In the genomic region with DNA sequence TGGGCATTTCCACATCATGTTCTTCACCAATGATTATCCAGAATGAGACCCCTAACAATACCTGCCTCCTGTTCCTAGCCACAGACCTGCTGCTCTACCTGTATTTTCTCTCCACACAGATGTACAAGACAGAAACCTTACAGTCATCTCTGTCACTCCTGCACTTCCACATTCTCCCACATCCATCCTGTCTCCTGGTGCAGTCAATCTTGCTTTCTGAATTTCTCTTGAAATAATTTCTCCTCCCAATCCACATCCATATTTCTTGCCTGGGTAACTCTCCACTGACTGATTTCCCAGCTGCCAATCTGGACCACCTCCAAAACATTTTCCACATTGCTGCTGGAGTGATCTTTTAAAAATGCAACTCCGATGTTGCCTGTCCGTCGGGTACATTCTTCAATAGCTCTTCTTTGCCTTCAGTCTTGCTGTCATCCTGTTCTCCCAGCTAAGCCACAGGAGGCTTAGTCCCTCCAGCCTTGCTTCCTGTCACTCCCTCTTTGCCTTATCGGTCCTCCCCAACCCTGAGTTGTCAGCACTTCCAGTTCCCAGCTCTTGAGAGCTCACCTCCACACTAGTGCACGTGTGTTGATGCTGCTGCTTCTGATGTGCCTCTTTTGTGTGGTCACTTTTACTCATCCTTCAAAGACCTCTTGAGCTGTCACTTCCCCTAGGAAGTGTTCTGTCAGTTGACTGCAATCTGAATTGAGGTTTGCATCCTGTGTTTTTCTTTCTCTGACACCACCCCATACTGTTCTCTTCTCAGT, we compare ENCODE assay signal across 9 cellular contexts. TPM values are rescaled to one million over a fixed set of nuclear protein-coding genes. Genes with fewer than 3 reads are reported as not detected.
DNase-seq lines count a peak whose midpoint lies in the region; ATAC-seq and TF ChIP-seq lines count a peak whose summit lies in the region.
"Had no signal": no experiment of that assay in that cellular context is flagged by ENCODE, and none has a peak within 500 bp of the region (broad histone marks: within the 10 kb centered on the region; RNA-seq: fewer than 3 reads in every experiment).

No MANE protein-coding gene starts in this region.

- CTCF ChIA-PET in RWPE1 (lab: Yijun Ruan, JAX) = interaction anchor here (0.7 kb wide), 1 partner anchor 67 kb away, joined by 3 read pairs; no protein-coding TSS in a partner anchor

- DNase-seq in AG08395 (ENCODE audit: low spot score) = peak; percentile 40
- no peak for DNase-seq in RWPE1 (ENCODE audit: low spot score)
- DNase-seq in fibroblast of the aortic adventitia (ENCODE audit: low read depth) = peak; percentile 44
- DNase-seq in occipital lobe (lab: John Stamatoyannopoulos, UW) = no peak
- no peak for DNase-seq in DMS79 (lab: John Stamatoyannopoulos, UW)
- no peak for DNase-seq in C1 segment of cervical spinal cord (lab: John Stamatoyannopoulos, UW)

- TF ChIP-seq CTCF in RWPE1 (conservative IDR thresholded peaks at IDR 0.05; ENCODE audit: low read depth) = no peak
- TF ChIP-seq CTCF in fibroblast of the aortic adventitia (IDR thresholded peaks at IDR 0.05; ENCODE audit: insufficient read depth, low read length) = no peak

- peak overlapping the region; percentile 52; the same call in 1 of the 2 replicates for H3K27ac ChIP-seq in RWPE1
- H3K27ac ChIP-seq: dorsolateral prefrontal cortex had no signal

- H3K4me3 ChIP-seq in fibroblast of the aortic adventitia (ENCODE audit: low read depth, low read length) = no peak overlapping the region
- H3K4me3 ChIP-seq: dorsolateral prefrontal cortex had no signal

- ATAC-seq in GM18858 (IDR thresholded peaks at IDR 0.05; ENCODE audit: unreplicated experiment) (peak; percentile 67), HG03139 (IDR thresholded peaks at IDR 0.05; ENCODE audit: unreplicated experiment) (peak; percentile 67)

- POLR2A ChIA-PET in RWPE1 (lab: Yijun Ruan, JAX; ENCODE audit: low non-redundant PET) = no interaction called here

RNA-seq across cellular contexts. Expression of a gene that starts 15.1 kb away (rescaled TPM):
- total RNA-seq in fibroblast of the aortic adventitia (ENCODE audit: low replicate concordance) = 24.0 and 61.7 TPM in 2 replicates
- 103 TPM for total RNA-seq in occipital lobe

Comparison
In these comparisons a context has a peak if more than half of its experiments do, and no peak if none do; other contexts are left out.
1. DNase-seq: peak in AG08395 (single experiment) and fibroblast of the aortic adventitia (single experiment); none in RWPE1 (single experiment), occipital lobe (single experiment), DMS79 (single experiment) and C1 segment of cervical spinal cord (0 of 14).